ENCODE assay signal across 1 cellular context in genomic region chr21:43817157-43818086, GRCh38.
TF ChIP-seq lines count a peak whose summit lies in the region.

No MANE protein-coding gene starts in this region.

TF ChIP-seq in GM12878, 131 proteins besides CTCF, POLR2A, EP300 and RAD21:
- TF ChIP-seq BCL11A (IDR thresholded peaks at IDR 0.05; ENCODE audit: low read depth, low read length): no peak
- TF ChIP-seq, protein P1, sequence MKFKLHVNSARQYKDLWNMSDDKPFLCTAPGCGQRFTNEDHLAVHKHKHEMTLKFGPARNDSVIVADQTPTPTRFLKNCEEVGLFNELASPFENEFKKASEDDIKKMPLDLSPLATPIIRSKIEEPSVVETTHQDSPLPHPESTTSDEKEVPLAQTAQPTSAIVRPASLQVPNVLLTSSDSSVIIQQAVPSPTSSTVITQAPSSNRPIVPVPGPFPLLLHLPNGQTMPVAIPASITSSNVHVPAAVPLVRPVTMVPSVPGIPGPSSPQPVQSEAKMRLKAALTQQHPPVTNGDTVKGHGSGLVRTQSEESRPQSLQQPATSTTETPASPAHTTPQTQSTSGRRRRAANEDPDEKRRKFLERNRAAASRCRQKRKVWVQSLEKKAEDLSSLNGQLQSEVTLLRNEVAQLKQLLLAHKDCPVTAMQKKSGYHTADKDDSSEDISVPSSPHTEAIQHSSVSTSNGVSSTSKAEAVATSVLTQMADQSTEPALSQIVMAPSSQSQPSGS (IDR thresholded peaks at IDR 0.05; ENCODE audit: low read length): no peak
- TF ChIP-seq POLR2AphosphoS2 (IDR thresholded peaks at IDR 0.05; ENCODE audit: low read depth, low read length): no peak
- TF ChIP-seq ZNF207 (IDR thresholded peaks at IDR 0.05; ENCODE audit: borderline replicate concordance): no peak
- TF ChIP-seq NR2C2 (IDR thresholded peaks at IDR 0.05; ENCODE audit: borderline replicate concordance, control insufficient read depth, insufficient read length, low read depth): no peak
- no peak for TF ChIP-seq RAD51 (IDR thresholded peaks at IDR 0.05)
- TF ChIP-seq FOXM1 (IDR thresholded peaks at IDR 0.05; ENCODE audit: low read depth, low read length): no peak
- no peak for TF ChIP-seq ZBTB33 (IDR thresholded peaks at IDR 0.05)
- no peak for TF ChIP-seq BACH1 (IDR thresholded peaks at IDR 0.05; ENCODE audit: borderline replicate concordance)
- no peak for TF ChIP-seq TBL1XR1 (IDR thresholded peaks at IDR 0.05; ENCODE audit: low read depth, low read length)
- no peak for TF ChIP-seq NBN (IDR thresholded peaks at IDR 0.05)
TF ChIP-seq in GM12878: peak in this region for 0.
